ENCODE assay signal across 24 cellular contexts in genomic region chr5:149785341-149785740, GRCh38. TPM values are rescaled to one million over a fixed set of nuclear protein-coding genes. Genes with fewer than 3 reads are reported as not detected.
DNase-seq lines count a peak whose midpoint lies in the region; ATAC-seq and TF ChIP-seq lines count a peak whose summit lies in the region.
"Had no signal": no experiment of that assay in that cellular context is flagged by ENCODE, and none has a peak within 500 bp of the region (broad histone marks: within the 10 kb centered on the region; RNA-seq: fewer than 3 reads in every experiment).

No MANE protein-coding gene starts in this region.

- H3K4me3 ChIP-seq in sigmoid colon = no peak overlapping the region
- H3K4me3 ChIP-seq: GM23248, HAP-1, MG63, SJCRH30 had no signal

- no peaks in the 10 kb centered on the region for H3K27me3 ChIP-seq in sigmoid colon
- H3K27me3 ChIP-seq: MG63, SJCRH30 had no signal

- peaks cover 3% of the 10 kb centered on the region for H3K4me1 Mint-ChIP-seq in chondrocyte (ENCODE audit: low read depth)
- peaks cover 5% of the 10 kb centered on the region for H3K4me1 Mint-ChIP-seq in stimulated activated naive CD8-positive, alpha-beta T cell treated with anti-CD3 and anti-CD28 coated beads, Interleukin-15, amount 100 ng/mL, for 72 hours
- no peaks in the 10 kb centered on the region for H3K4me1 Mint-ChIP-seq in activated naive CD8-positive, alpha-beta T cell treated with anti-CD3 and anti-CD28 coated beads for 36 hours

- ATAC-seq in stimulated activated naive CD8-positive, alpha-beta T cell treated with anti-CD3 and anti-CD28 coated beads, Interleukin-15, amount 100 ng/mL, for 72 hours = no peak

- H3K27ac ChIP-seq in sigmoid colon = peak overlapping the region in 3 of 4 donors; percentile 36 to 57 (median 43)
- H3K27ac ChIP-seq: GM23248, RWPE1, SJCRH30 had no signal

- DNase-seq in NCI-H510A treated with DMSO at 0.1 percent for 48 hours (lab: John Stamatoyannopoulos, UW) (peak; percentile 16), NCI-H510A (lab: John Stamatoyannopoulos, UW) (no peak), COR-L47 (lab: John Stamatoyannopoulos, UW) (peak; percentile 37), chondrocyte (ENCODE audit: low spot score) (peak; percentile 28), sigmoid colon (no peak)
- no peak for DNase-seq in stimulated activated naive CD8-positive, alpha-beta T cell treated with anti-CD3 and anti-CD28 coated beads, Interleukin-15, amount 100 ng/mL, for 72 hours
- DNase-seq in activated naive CD8-positive, alpha-beta T cell treated with anti-CD3 and anti-CD28 coated beads for 36 hours = no peak
- DNase-seq: Caco-2; CD4-positive, CD25-positive, alpha-beta regulatory T cell; EL; GM23248; IMR-90; Karpas-422; MG63; NCI-H1048; NCI-H1436 treated with DMSO at 0.1 percent for 48 hours; NCI-H2029; NCI-H446; NCI-H748 treated with DMSO at 0.1 percent for 48 hours; OCI-M1; SJCRH30 had no signal

- WGBS in sigmoid colon, 2 donors = 18 to 76% methylated on average over 6 of the region's 6 CpGs

- no peak for TF ChIP-seq CTCF in chondrocyte (IDR thresholded peaks at IDR 0.05)
- TF ChIP-seq CTCF in sigmoid colon (IDR thresholded peaks at IDR 0.05) = no peak

- H3K4me3 Mint-ChIP-seq in chondrocyte (ENCODE audit: unreplicated experiment) = no peak overlapping the region
- H3K4me3 Mint-ChIP-seq in stimulated activated naive CD8-positive, alpha-beta T cell treated with anti-CD3 and anti-CD28 coated beads, Interleukin-15, amount 100 ng/mL, for 72 hours = no peak overlapping the region
- H3K4me3 Mint-ChIP-seq in activated naive CD8-positive, alpha-beta T cell treated with anti-CD3 and anti-CD28 coated beads for 36 hours = no peak overlapping the region
- H3K4me3 Mint-ChIP-seq: B cell; CD4-positive, CD25-positive, alpha-beta regulatory T cell had no signal

- no peaks in the 10 kb centered on the region for H3K36me3 Mint-ChIP-seq in chondrocyte (ENCODE audit: low read depth)
- H3K36me3 Mint-ChIP-seq in activated naive CD8-positive, alpha-beta T cell treated with anti-CD3 and anti-CD28 coated beads for 36 hours = peaks cover 36% of the 10 kb centered on the region

- no peak overlapping the region for H3K27ac Mint-ChIP-seq in chondrocyte (ENCODE audit: unreplicated experiment)
- no peak overlapping the region for H3K27ac Mint-ChIP-seq in stimulated activated naive CD8-positive, alpha-beta T cell treated with anti-CD3 and anti-CD28 coated beads, Interleukin-15, amount 100 ng/mL, for 72 hours
- no peak overlapping the region for H3K27ac Mint-ChIP-seq in activated naive CD8-positive, alpha-beta T cell treated with anti-CD3 and anti-CD28 coated beads for 36 hours
- H3K27ac Mint-ChIP-seq: B cell; CD4-positive, CD25-positive, alpha-beta regulatory T cell had no signal

- H3K9me3 Mint-ChIP-seq in chondrocyte (ENCODE audit: low read depth) = no peaks in the 10 kb centered on the region
- peaks cover 7 to 15% of the 10 kb centered on the region in 2 donors for H3K9me3 Mint-ChIP-seq in stimulated activated naive CD8-positive, alpha-beta T cell treated with anti-CD3 and anti-CD28 coated beads, Interleukin-15, amount 100 ng/mL, for 72 hours
- peaks cover 5% of the 10 kb centered on the region for H3K9me3 Mint-ChIP-seq in activated naive CD8-positive, alpha-beta T cell treated with anti-CD3 and anti-CD28 coated beads for 36 hours

- no peaks in the 10 kb centered on the region for H3K27me3 Mint-ChIP-seq in chondrocyte (ENCODE audit: low read depth)
- H3K27me3 Mint-ChIP-seq in stimulated activated naive CD8-positive, alpha-beta T cell treated with anti-CD3 and anti-CD28 coated beads, Interleukin-15, amount 100 ng/mL, for 72 hours = no peaks in the 10 kb centered on the region
- H3K27me3 Mint-ChIP-seq in activated naive CD8-positive, alpha-beta T cell treated with anti-CD3 and anti-CD28 coated beads for 36 hours = no peaks in the 10 kb centered on the region
- H3K27me3 Mint-ChIP-seq: B cell; CD4-positive, CD25-positive, alpha-beta regulatory T cell had no signal

- intact Hi-C loops in sigmoid colon (cut with DNase I) = no loop called here

- no peaks in the 10 kb centered on the region for H3K9me3 ChIP-seq in sigmoid colon
- H3K9me3 ChIP-seq: Caco-2, HAP-1, MG63, SJCRH30 had no signal

- H3K4me1 ChIP-seq in sigmoid colon = peaks cover 0 to 62% (median 49%) of the 10 kb centered on the region in 4 donors
- H3K4me1 ChIP-seq: SJCRH30 had no signal

- H3K36me3 ChIP-seq in sigmoid colon = no peaks in the 10 kb centered on the region
- H3K36me3 ChIP-seq: HAP-1, MG63, SJCRH30 had no signal

- no peak for TF ChIP-seq EP300 in sigmoid colon (IDR thresholded peaks at IDR 0.05)

- peak in 1 of 2 donors; percentile 30 for TF ChIP-seq POLR2A in sigmoid colon (IDR thresholded peaks at IDR 0.05)

RNA-seq across cellular contexts. Expression of gene PPARGC1B, which starts 55.2 kb away (rescaled TPM):
- total RNA-seq in chondrocyte (1.9 to 2.8 TPM (median 1.9 TPM) in 3 replicates), sigmoid colon (10 to 100 TPM in 3 of 4 donors, 1 to 10 TPM in 1; 9.9 to 19.1 (median 12.3) TPM)
- 10 to 100 TPM in 1 of 3 donors, 1 to 10 TPM in 2; 1.8 to 13.9 (median 5.3) TPM for polyA plus RNA-seq in sigmoid colon
- 10 to 100 TPM; 10.6 to 10.9 TPM for total RNA-seq in activated naive CD8-positive, alpha-beta T cell treated with anti-CD3 and anti-CD28 coated beads for 36 hours

Comparison
In these comparisons a context has a peak if more than half of its experiments do, and no peak if none do; other contexts are left out.
1. DNase-seq: peak in NCI-H510A treated with DMSO at 0.1 percent for 48 hours (single experiment), COR-L47 (single experiment) and chondrocyte (single experiment); none in NCI-H510A (single experiment), sigmoid colon (single experiment), stimulated activated naive CD8-positive, alpha-beta T cell treated with anti-CD3 and anti-CD28 coated beads, Interleukin-15, amount 100 ng/mL, for 72 hours (0 of 2) and activated naive CD8-positive, alpha-beta T cell treated with anti-CD3 and anti-CD28 coated beads for 36 hours (single experiment).